ENCODE assay signal across 8 cellular contexts in the genomic region with DNA sequence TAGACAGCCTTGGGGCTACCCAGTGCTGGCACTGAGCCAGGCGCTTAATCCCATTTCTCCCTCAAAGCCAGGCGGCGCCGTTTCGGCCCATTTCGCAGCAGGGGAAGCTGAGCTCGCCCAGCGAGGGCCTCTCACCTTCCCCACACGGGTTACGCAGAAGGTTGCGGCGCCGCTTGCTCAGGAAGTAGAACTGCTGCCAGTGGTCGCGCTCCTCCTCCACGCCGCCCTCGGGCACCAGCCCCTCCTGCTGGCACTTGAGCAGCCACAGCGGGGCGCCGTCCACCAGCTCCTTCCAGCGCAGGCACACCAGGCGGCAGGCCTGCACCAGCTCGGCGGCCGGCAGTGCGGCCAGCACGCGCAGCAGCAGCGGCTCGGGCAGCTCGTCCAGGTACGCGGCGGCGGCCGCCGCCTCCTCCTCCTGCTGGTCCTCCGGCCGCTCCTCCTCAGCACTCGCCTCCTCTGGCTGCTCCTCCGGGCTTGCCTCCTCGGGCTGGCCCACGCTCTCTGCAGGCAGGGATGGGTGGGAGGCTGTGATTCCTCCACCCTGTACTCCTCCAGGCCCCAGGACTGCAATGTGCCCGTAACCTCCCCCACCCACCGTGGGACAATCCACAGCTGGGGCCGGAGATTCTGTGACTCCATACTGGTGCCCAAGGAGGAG. TPM values are rescaled to one million over a fixed set of nuclear protein-coding genes. Genes with fewer than 3 reads are reported as not detected.
DNase-seq lines count a peak whose midpoint lies in the region; ATAC-seq and TF ChIP-seq lines count a peak whose summit lies in the region.

No MANE protein-coding gene starts in this region.

- ATAC-seq in gastroesophageal sphincter, result peak; percentile 61
- no peak for ATAC-seq in thoracic aorta (ENCODE audit: insufficient number of reproducible peaks, low FRiP score, low read depth)

- no peaks in the 10 kb centered on the region for H4K20me1 ChIP-seq in osteoblast (ENCODE audit: insufficient read depth, low read length)

- H3K27me3 ChIP-seq in gastroesophageal sphincter (peaks cover 47% of the 10 kb centered on the region), osteoblast (ENCODE audit: insufficient read depth, low read length) (peaks cover 19% of the 10 kb centered on the region), thoracic aorta (replicated peaks; ENCODE audit: insufficient read depth) (peaks cover 5% of the 10 kb centered on the region)

- H3K9me3 ChIP-seq in gastroesophageal sphincter, result no peaks in the 10 kb centered on the region
- no peaks in the 10 kb centered on the region for H3K9me3 ChIP-seq in osteoblast (ENCODE audit: low read depth, low read length)
- H3K9me3 ChIP-seq in thoracic aorta, result no peaks in the 10 kb centered on the region

- peak; percentile 86 for DNase-seq in Ammon's horn (ENCODE audit: low spot score)
- peak; percentile 70 for DNase-seq in HEK293T (ENCODE audit: extremely low spot score)
- peak; percentile 97 for DNase-seq in RPMI8226
- DNase-seq in activated effector memory CD4-positive, alpha-beta T cell treated with Interleukin-2 at 50 U/mL for 16 hours, result peak; percentile 71
- peak; percentile 99 for DNase-seq in osteoblast (ENCODE audit: insufficient read length, low spot score, missing footprints)
- DNase-seq in thoracic aorta (ENCODE audit: low spot score), result peak; percentile 32
- DNase-seq in NCI-H128 (lab: John Stamatoyannopoulos, UW; ENCODE audit: unreplicated experiment), result no peak

- H3K27ac ChIP-seq in gastroesophageal sphincter (no peak overlapping the region), osteoblast (ENCODE audit: low read depth, low read length) (no peak overlapping the region), thoracic aorta (no peak overlapping the region)

- TF ChIP-seq CTCF in gastroesophageal sphincter (IDR thresholded peaks at IDR 0.05), result peak in 3 of 4 experiments; percentile 78 to 91 (median 87)
- TF ChIP-seq CTCF in osteoblast (IDR thresholded peaks at IDR 0.05; ENCODE audit: extremely low read depth, low read depth, low read length), result peak; percentile 60
- peak; percentile 51 for TF ChIP-seq CTCF in thoracic aorta (IDR thresholded peaks at IDR 0.05)

- H3K4me1 ChIP-seq in gastroesophageal sphincter (peaks cover 3 to 55% (median 21%) of the 10 kb centered on the region in 3 donors), osteoblast (ENCODE audit: insufficient read depth, low read length) (no peaks in the 10 kb centered on the region), thoracic aorta (ENCODE audit: control insufficient read depth in 1 of 2, low read depth in 2 of 2) (peaks cover 12 to 42% of the 10 kb centered on the region in 2 donors)

- CTCF ChIA-PET in HEK293T (lab: Yijun Ruan, JAX), result interaction anchor here (0.5 to 3.3 kb wide), 7 partner anchors 35 to 613 kb away, joined by 3 to 19 read pairs (median 4); no protein-coding TSS in a partner anchor

- H3K4me3 ChIP-seq in gastroesophageal sphincter, result peak overlapping the region in 1 of 2 donors; percentile 22
- no peak overlapping the region for H3K4me3 ChIP-seq in osteoblast (ENCODE audit: insufficient read depth, low read length)
- H3K4me3 ChIP-seq in thoracic aorta, result peak overlapping the region; percentile 55

- TF ChIP-seq POLR2A in gastroesophageal sphincter (IDR thresholded peaks at IDR 0.05), result no peak

- 10% methylated on average over 4 of the region's 47 CpGs; no CpG with 5 or more reads in 1 of the 2 donors for whole genome bisulfite sequencing in gastroesophageal sphincter (ENCODE audit: low coverage in 1 of 2), 2 donors

- POLR2A ChIA-PET in HEK293T (lab: Yijun Ruan, JAX), result interaction anchor here (0.6 to 1.7 kb wide), 2 partner anchors 31 to 69 kb away, joined by 3 to 4 read pairs; a partner anchor contains a TSS

- TF ChIP-seq EP300 in gastroesophageal sphincter (IDR thresholded peaks at IDR 0.05), result no peak

- H3K79me2 ChIP-seq in osteoblast (ENCODE audit: insufficient read depth, low read length), result no peaks in the 10 kb centered on the region

- H2AFZ ChIP-seq in osteoblast (ENCODE audit: low read length), result no peak overlapping the region

- peak overlapping the region; percentile 40 for H3K4me2 ChIP-seq in osteoblast (ENCODE audit: insufficient read depth, low read length)

- H3K36me3 ChIP-seq in gastroesophageal sphincter, result no peaks in the 10 kb centered on the region
- H3K36me3 ChIP-seq in osteoblast (ENCODE audit: insufficient read depth, low read length), result no peaks in the 10 kb centered on the region
- no peaks in the 10 kb centered on the region for H3K36me3 ChIP-seq in thoracic aorta

TF ChIP-seq in HEK293T, 16 proteins besides CTCF, POLR2A, EP300 and RAD21:
- no peak for TF ChIP-seq HDGF (IDR thresholded peaks at IDR 0.05; ENCODE audit: borderline replicate concordance)
- no peak for TF ChIP-seq L3MBTL2 (conservative IDR thresholded peaks at IDR 0.05)
- TF ChIP-seq, protein P1, sequence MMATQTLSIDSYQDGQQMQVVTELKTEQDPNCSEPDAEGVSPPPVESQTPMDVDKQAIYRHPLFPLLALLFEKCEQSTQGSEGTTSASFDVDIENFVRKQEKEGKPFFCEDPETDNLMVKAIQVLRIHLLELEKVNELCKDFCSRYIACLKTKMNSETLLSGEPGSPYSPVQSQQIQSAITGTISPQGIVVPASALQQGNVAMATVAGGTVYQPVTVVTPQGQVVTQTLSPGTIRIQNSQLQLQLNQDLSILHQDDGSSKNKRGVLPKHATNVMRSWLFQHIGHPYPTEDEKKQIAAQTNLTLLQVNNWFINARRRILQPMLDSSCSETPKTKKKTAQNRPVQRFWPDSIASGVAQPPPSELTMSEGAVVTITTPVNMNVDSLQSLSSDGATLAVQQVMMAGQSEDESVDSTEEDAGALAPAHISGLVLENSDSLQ (IDR thresholded peaks at IDR 0.05), result no peak
- TF ChIP-seq NFRKB (IDR thresholded peaks at IDR 0.05), result no peak
- TF ChIP-seq FOXA1 (IDR thresholded peaks at IDR 0.05), result no peak
- no peak for TF ChIP-seq FOXM1 (IDR thresholded peaks at IDR 0.05; ENCODE audit: borderline replicate concordance)
- TF ChIP-seq CTBP1 (IDR thresholded peaks at IDR 0.05; ENCODE audit: borderline replicate concordance), result no peak
- no peak for TF ChIP-seq ZNF384 (IDR thresholded peaks at IDR 0.05)
- TF ChIP-seq BHLHE40 (IDR thresholded peaks at IDR 0.05; ENCODE audit: borderline replicate concordance), result no peak
- TF ChIP-seq SP1 (IDR thresholded peaks at IDR 0.05), result no peak
- TF ChIP-seq ELF4 (IDR thresholded peaks at IDR 0.05), result no peak
- TF ChIP-seq TARDBP (IDR thresholded peaks at IDR 0.05), result no peak
- TF ChIP-seq LEF1 (IDR thresholded peaks at IDR 0.05; ENCODE audit: borderline replicate concordance), result no peak
- no peak for TF ChIP-seq FOXK2 (IDR thresholded peaks at IDR 0.05)
- TF ChIP-seq SUZ12 (IDR thresholded peaks at IDR 0.05), result no peak
- no peak for TF ChIP-seq ARNT (IDR thresholded peaks at IDR 0.05)

RNA-seq across cellular contexts. Expression of a gene that starts 3.8 kb away (rescaled TPM):
- total RNA-seq in gastroesophageal sphincter (10 to 100 TPM in 1 of 4 donors, 1 to 10 TPM in 3; 4.7 to 12.5 (median 6.8) TPM), osteoblast (0.29 and 0.36 TPM in 2 replicates), thoracic aorta (10 to 100 TPM in 1 of 2 donors, 1 to 10 TPM in 1; 3.8 to 12.9 TPM)

RNA-seq across cellular contexts. Expression of a gene that starts 4.2 kb away (rescaled TPM):
- total RNA-seq in gastroesophageal sphincter (10 to 100 TPM; 10.5 to 22.9 (median 17.2) TPM), osteoblast (14.4 and 16.3 TPM in 2 replicates), thoracic aorta (10 to 100 TPM; 21.9 to 35.2 TPM)

RNA-seq across cellular contexts. Expression of a gene that starts 13.5 kb away (rescaled TPM):
- total RNA-seq in gastroesophageal sphincter (10 to 100 TPM; 17.0 to 20.7 (median 18.8) TPM), osteoblast (8.7 and 8.8 TPM in 2 replicates), thoracic aorta (10 to 100 TPM in 1 of 2 donors, 1 to 10 TPM in 1; 9.4 to 11.5 TPM)

RNA-seq across cellular contexts. Expression of a gene that starts 30.5 kb away (rescaled TPM):
- total RNA-seq in gastroesophageal sphincter (10 to 100 TPM; 19.4 to 43.7 (median 24.3) TPM), osteoblast (20.6 and 22.7 TPM in 2 replicates), thoracic aorta (10 to 100 TPM; 26.9 to 27.3 TPM)

RNA-seq across cellular contexts. Expression of a gene that starts 41.0 kb away (rescaled TPM):
- total RNA-seq in gastroesophageal sphincter (under 1 TPM in 3 of 4 donors, not detected in 1; 0.08 to 0.16 (median 0.12) TPM), osteoblast (under 0.01 TPM in 2 replicates), thoracic aorta (under 1 TPM in 1 of 2 donors, not detected in 1; 0.35 TPM)
